In the genomic region with DNA sequence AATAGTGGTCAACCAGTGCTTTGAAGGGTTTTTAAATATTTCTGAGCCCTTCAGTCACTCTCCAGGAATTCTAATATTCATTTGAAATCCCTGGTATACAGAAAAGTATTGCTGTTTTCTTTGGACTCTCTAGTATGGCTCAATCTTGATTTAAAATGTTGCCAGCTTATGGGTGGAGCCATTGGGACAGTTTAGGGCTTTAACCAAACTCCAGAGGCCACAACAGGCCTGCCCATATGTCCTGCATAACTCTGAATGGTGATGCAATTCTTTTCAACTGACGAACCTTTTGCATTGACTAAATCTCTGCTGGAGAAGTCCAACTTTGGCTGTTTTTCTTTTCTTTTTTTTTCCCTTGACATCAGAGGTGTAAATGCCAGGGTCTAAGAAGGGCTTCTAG, we compare ENCODE assay signal across 21 cellular contexts. TPM values are rescaled to one million over a fixed set of nuclear protein-coding genes. Genes with fewer than 3 reads are reported as not detected.
DNase-seq lines count a peak whose midpoint lies in the region; ATAC-seq and TF ChIP-seq lines count a peak whose summit lies in the region.
"Had no signal": no experiment of that assay in that cellular context is flagged by ENCODE, and none has a peak within 500 bp of the region (broad histone marks: within the 10 kb centered on the region; RNA-seq: fewer than 3 reads in every experiment).

No MANE protein-coding gene starts in this region.

- H3F3A ChIP-seq in MM.1S (ENCODE audit: insufficient read depth, low read length), result no peaks in the 10 kb centered on the region

- no peaks in the 10 kb centered on the region for H3K27me3 ChIP-seq in HL-60 (ENCODE audit: insufficient read depth, poor library complexity, severe bottlenecking)
- no peaks in the 10 kb centered on the region for H3K27me3 ChIP-seq in MM.1S (replicated peaks; ENCODE audit: insufficient read depth, low read length)
- H3K27me3 ChIP-seq: esophagus squamous epithelium, neutrophil, right atrium auricular region, vagina had no signal

- no peaks in the 10 kb centered on the region for H3K9me3 ChIP-seq in MM.1S (replicated peaks; ENCODE audit: insufficient read depth, low read length)
- H3K9me3 ChIP-seq: esophagus squamous epithelium, neutrophil, right atrium auricular region, vagina had no signal

- H3K9ac ChIP-seq in MM.1S (ENCODE audit: low read length), result no peak overlapping the region

- no peak overlapping the region for H3K4me3 Mint-ChIP-seq in stimulated activated naive CD8-positive, alpha-beta T cell treated with anti-CD3 and anti-CD28 coated beads, Interleukin-15, amount 100 ng/mL, for 72 hours
- H3K4me3 Mint-ChIP-seq: activated naive CD4-positive, alpha-beta T cell treated with anti-CD3 and anti-CD28 coated beads, Interleukin-2, amount 10 ng/mL, durations not matched to agents 7 days and 5 days had no signal

- no peaks in the 10 kb centered on the region for H3K36me3 ChIP-seq in MM.1S (replicated peaks; ENCODE audit: insufficient read depth, low read length)
- H3K36me3 ChIP-seq: neutrophil, right atrium auricular region, vagina had no signal

- no peaks in the 10 kb centered on the region for H3K27me3 Mint-ChIP-seq in stimulated activated naive CD8-positive, alpha-beta T cell treated with anti-CD3 and anti-CD28 coated beads, Interleukin-15, amount 100 ng/mL, for 72 hours
- H3K27me3 Mint-ChIP-seq: activated naive CD4-positive, alpha-beta T cell treated with anti-CD3 and anti-CD28 coated beads, Interleukin-2, amount 10 ng/mL, durations not matched to agents 7 days and 5 days had no signal

- H3K9me2 ChIP-seq in MM.1S (replicated peaks; ENCODE audit: insufficient read depth, low read length), result no peaks in the 10 kb centered on the region

- H3K79me2 ChIP-seq in MM.1S (ENCODE audit: low read length), result no peaks in the 10 kb centered on the region

- H2AFZ ChIP-seq in MM.1S (ENCODE audit: low read length), result no peak overlapping the region

- no peaks in the 10 kb centered on the region for H3K4me1 ChIP-seq in MM.1S (ENCODE audit: low read length)
- H3K4me1 ChIP-seq: right atrium auricular region, vagina had no signal

- DNase-seq in AG08395 (ENCODE audit: low spot score) (peak; percentile 74), HL-60 (ENCODE audit: low read depth in 1 of 2, low spot score in 1 of 2) (peak; percentile 38 to 43), amniotic epithelial cell (ENCODE audit: low read depth) (peak; percentile 40), iris pigment epithelial cell (ENCODE audit: low read depth) (peak; percentile 45), A172 (ENCODE audit: low spot score) (no peak), MM.1S (no peak)
- no peak for DNase-seq in activated CD8-positive, alpha-beta memory T cell treated with anti-CD3 and anti-CD28 coated beads for 24 hours
- no peak for DNase-seq in stimulated activated naive CD8-positive, alpha-beta T cell treated with anti-CD3 and anti-CD28 coated beads, Interleukin-15, amount 100 ng/mL, for 72 hours
- DNase-seq: activated CD4-positive, alpha-beta T cell treated with anti-CD3 and anti-CD28 coated beads, Interleukin-2, amount 50 U/mL, for 1 hour; activated naive CD4-positive, alpha-beta T cell treated with anti-CD3 and anti-CD28 coated beads, Interleukin-2, amount 10 ng/mL, durations not matched to agents 7 days and 5 days; activated T-cell treated with anti-CD3 and anti-CD28 coated beads for 4 hours; esophagus squamous epithelium; KBM-7; kidney glomerular epithelial cell; NCI-H2171 treated with DMSO at 0.1 percent for 48 hours; NCI-H82; SW 1271 had no signal

- H3K4me1 Mint-ChIP-seq in stimulated activated naive CD8-positive, alpha-beta T cell treated with anti-CD3 and anti-CD28 coated beads, Interleukin-15, amount 100 ng/mL, for 72 hours, result no peaks in the 10 kb centered on the region
- H3K4me1 Mint-ChIP-seq: activated naive CD4-positive, alpha-beta T cell treated with anti-CD3 and anti-CD28 coated beads, Interleukin-2, amount 10 ng/mL, durations not matched to agents 7 days and 5 days had no signal

- H4K20me1 ChIP-seq in MM.1S (ENCODE audit: insufficient read depth, low read length), result no peaks in the 10 kb centered on the region

- H3K9me3 Mint-ChIP-seq in stimulated activated naive CD8-positive, alpha-beta T cell treated with anti-CD3 and anti-CD28 coated beads, Interleukin-15, amount 100 ng/mL, for 72 hours, result no peaks in the 10 kb centered on the region
- H3K9me3 Mint-ChIP-seq: activated naive CD4-positive, alpha-beta T cell treated with anti-CD3 and anti-CD28 coated beads, Interleukin-2, amount 10 ng/mL, durations not matched to agents 7 days and 5 days had no signal

- no peak overlapping the region for H3K27ac Mint-ChIP-seq in stimulated activated naive CD8-positive, alpha-beta T cell treated with anti-CD3 and anti-CD28 coated beads, Interleukin-15, amount 100 ng/mL, for 72 hours
- H3K27ac Mint-ChIP-seq: activated naive CD4-positive, alpha-beta T cell treated with anti-CD3 and anti-CD28 coated beads, Interleukin-2, amount 10 ng/mL, durations not matched to agents 7 days and 5 days had no signal

- H3K27ac ChIP-seq in HL-60 (replicated peaks), result 0 out of 2 replicates have a peak overlapping the region, but pooled peaks have one; percentile 17
- no peak overlapping the region for H3K27ac ChIP-seq in MM.1S (ENCODE audit: low read length)
- H3K27ac ChIP-seq: neutrophil, right atrium auricular region, vagina had no signal

- no peak for ATAC-seq in stimulated activated naive CD8-positive, alpha-beta T cell treated with anti-CD3 and anti-CD28 coated beads, Interleukin-15, amount 100 ng/mL, for 72 hours

- no peak for TF ChIP-seq CTCF in HL-60 (IDR thresholded peaks at IDR 0.05; ENCODE audit: insufficient read depth, low read length)
- no peak for TF ChIP-seq CTCF in MM.1S (IDR thresholded peaks at IDR 0.05; ENCODE audit: low read length)

- H3K4me3 ChIP-seq in HL-60 (replicated peaks; ENCODE audit: insufficient read depth, low read length) (no peak overlapping the region), MM.1S (ENCODE audit: low read length) (no peak overlapping the region)
- H3K4me3 ChIP-seq: esophagus squamous epithelium, right atrium auricular region, vagina had no signal

- no peak overlapping the region for H3K4me2 ChIP-seq in MM.1S (ENCODE audit: low read depth, low read length)

RNA-seq across cellular contexts. Expression of a gene that starts 10.3 kb away (rescaled TPM):
- total RNA-seq in A172 (2014; rRNA removed; shearing (Covaris generic)), result 49.3 and 51.3 TPM in 2 replicates

RNA-seq across cellular contexts. Expression of a gene that starts 31.3 kb away (rescaled TPM):
- not detected in 2 replicates for total RNA-seq in A172 (2014; rRNA removed; shearing (Covaris generic))
- total RNA-seq: right atrium auricular region, RPMI7951 had no signal

RNA-seq across cellular contexts. Expression of a gene that starts 44.9 kb away (rescaled TPM):
- 9.2 and 17.4 TPM in 2 replicates for total RNA-seq in A172 (2014; rRNA removed; shearing (Covaris generic))

Comparison
In these comparisons a context has a peak if more than half of its experiments do, and no peak if none do; other contexts are left out.
1. DNase-seq: peak in AG08395 (single experiment), HL-60 (2 of 2), amniotic epithelial cell (single experiment) and iris pigment epithelial cell (single experiment); none in activated CD8-positive, alpha-beta memory T cell treated with anti-CD3 and anti-CD28 coated beads for 24 hours (single experiment), A172 (single experiment), stimulated activated naive CD8-positive, alpha-beta T cell treated with anti-CD3 and anti-CD28 coated beads, Interleukin-15, amount 100 ng/mL, for 72 hours (0 of 2) and MM.1S (single experiment).